Comparison of ENCODE assay signal across 10 cellular contexts in the genomic region with DNA sequence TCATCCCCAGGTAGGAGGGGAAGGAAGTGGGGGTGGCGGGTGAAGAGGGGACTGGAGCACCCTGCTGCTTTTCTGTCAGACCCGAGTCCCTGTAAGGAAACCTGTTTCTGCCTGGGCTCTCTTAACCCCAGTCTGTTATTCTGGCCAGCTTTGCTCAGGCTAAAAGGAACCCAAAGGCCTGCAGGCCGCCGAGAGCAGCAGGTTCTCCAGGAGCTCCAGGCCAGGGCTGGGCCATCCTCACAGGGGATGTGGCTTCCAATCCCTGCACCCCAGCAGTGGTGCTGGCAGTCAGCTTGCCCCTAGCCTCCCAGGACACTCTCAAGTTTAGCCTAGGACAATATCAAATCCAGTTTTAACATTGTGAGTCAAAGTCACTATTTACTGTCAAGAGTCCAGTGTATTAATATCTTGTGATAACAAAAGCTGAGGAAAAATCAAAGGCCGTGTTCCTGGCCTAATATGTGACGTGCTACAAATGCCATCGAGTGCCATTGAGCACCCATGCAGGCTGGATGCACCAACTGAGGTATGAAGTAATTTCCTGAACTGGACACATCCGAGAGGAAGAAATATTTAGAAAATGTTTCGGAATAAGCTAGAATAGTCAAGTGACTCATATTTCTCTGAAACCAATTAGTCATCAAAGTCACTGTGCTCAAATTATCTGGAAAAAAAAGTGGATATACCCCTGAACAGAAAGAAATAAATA.
DNase-seq lines count a peak whose midpoint lies in the region; ATAC-seq and TF ChIP-seq lines count a peak whose summit lies in the region.
"Had no signal": no experiment of that assay in that cellular context is flagged by ENCODE, and none has a peak within 500 bp of the region (broad histone marks: within the 10 kb centered on the region; RNA-seq: fewer than 3 reads in every experiment).

No MANE protein-coding gene starts in this region.

- DNase-seq in GM04503 (ENCODE audit: low read depth) (peak; percentile 73), foreskin melanocyte (peak; percentile 26), skeletal muscle cell (ENCODE audit: low read depth) (peak; percentile 47), activated gamma-delta T cell treated with Interleukin-2 at 50 U/mL for 16 hours (no peak), DMS53 treated with DMSO at 0.1 percent for 48 hours (lab: John Stamatoyannopoulos, UW; ENCODE audit: unreplicated experiment) (no peak), MM.1S (no peak)
- DNase-seq in activated CD4-positive, alpha-beta T cell treated with anti-CD3 and anti-CD28 coated beads, Interleukin-2, amount 50 U/mL, for 48 hours: no peak
- DNase-seq: NCI-H1105 treated with DMSO at 0.1 percent for 48 hours had no signal

- H3K9me2 ChIP-seq in MM.1S (replicated peaks; ENCODE audit: insufficient read depth, low read length): no peaks in the 10 kb centered on the region

- H2AFZ ChIP-seq in MM.1S (ENCODE audit: low read length): no peak overlapping the region

- no peak for TF ChIP-seq CTCF in MM.1S (IDR thresholded peaks at IDR 0.05; ENCODE audit: low read length)

- H3K4me3 ChIP-seq in skeletal muscle cell (ENCODE audit: low read depth, low read length) (no peak overlapping the region), MM.1S (ENCODE audit: low read length) (no peak overlapping the region)

- ATAC-seq in SK-N-SH treated with all-trans-retinoic acid at 6 μM for 48 hours: peak; percentile 76
- ATAC-seq: stimulated activated effector memory CD8-positive, alpha-beta T cell treated with anti-CD3 and anti-CD28 coated beads, Interleukin-12 subunit alpha, Interleukin-12 subunit beta, amount 100 ng/mL, for 72 hours had no signal

- H3K9me3 ChIP-seq in MM.1S (replicated peaks; ENCODE audit: insufficient read depth, low read length): no peaks in the 10 kb centered on the region

- H4K20me1 ChIP-seq in MM.1S (ENCODE audit: insufficient read depth, low read length): no peaks in the 10 kb centered on the region

- H3K79me2 ChIP-seq in MM.1S (ENCODE audit: low read length): no peaks in the 10 kb centered on the region

- H3K9ac ChIP-seq in MM.1S (ENCODE audit: low read length): no peak overlapping the region

- H3K27ac ChIP-seq in MM.1S (ENCODE audit: low read length): no peak overlapping the region

- H3K36me3 ChIP-seq in MM.1S (replicated peaks; ENCODE audit: insufficient read depth, low read length): no peaks in the 10 kb centered on the region

- no peak overlapping the region for H3K4me2 ChIP-seq in MM.1S (ENCODE audit: low read depth, low read length)

- peaks cover 10% of the 10 kb centered on the region for H3F3A ChIP-seq in MM.1S (ENCODE audit: insufficient read depth, low read length)

- peaks cover 24% of the 10 kb centered on the region for H3K4me1 ChIP-seq in MM.1S (ENCODE audit: low read length)

- H3K27me3 ChIP-seq in MM.1S (replicated peaks; ENCODE audit: insufficient read depth, low read length): no peaks in the 10 kb centered on the region

TF ChIP-seq in SK-N-SH treated with all-trans-retinoic acid at 6 μM for 48 hours, 23 proteins besides CTCF, POLR2A, EP300 and RAD21:
- no peak for TF ChIP-seq CSDC2 (CRISPR knock-in tag; IDR thresholded peaks at IDR 0.05)
- TF ChIP-seq ISL1 (CRISPR knock-in tag; IDR thresholded peaks at IDR 0.05): no peak
- no peak for TF ChIP-seq PPARA (CRISPR knock-in tag; IDR thresholded peaks at IDR 0.05; ENCODE audit: borderline replicate concordance)
- TF ChIP-seq ZNF565 (CRISPR knock-in tag; conservative IDR thresholded peaks at IDR 0.05; ENCODE audit: low read depth): no peak
- TF ChIP-seq ZNF8 (CRISPR knock-in tag; IDR thresholded peaks at IDR 0.05): no peak
- TF ChIP-seq TCF4 (CRISPR knock-in tag; IDR thresholded peaks at IDR 0.05; ENCODE audit: borderline replicate concordance): no peak
- TF ChIP-seq, protein P1, sequence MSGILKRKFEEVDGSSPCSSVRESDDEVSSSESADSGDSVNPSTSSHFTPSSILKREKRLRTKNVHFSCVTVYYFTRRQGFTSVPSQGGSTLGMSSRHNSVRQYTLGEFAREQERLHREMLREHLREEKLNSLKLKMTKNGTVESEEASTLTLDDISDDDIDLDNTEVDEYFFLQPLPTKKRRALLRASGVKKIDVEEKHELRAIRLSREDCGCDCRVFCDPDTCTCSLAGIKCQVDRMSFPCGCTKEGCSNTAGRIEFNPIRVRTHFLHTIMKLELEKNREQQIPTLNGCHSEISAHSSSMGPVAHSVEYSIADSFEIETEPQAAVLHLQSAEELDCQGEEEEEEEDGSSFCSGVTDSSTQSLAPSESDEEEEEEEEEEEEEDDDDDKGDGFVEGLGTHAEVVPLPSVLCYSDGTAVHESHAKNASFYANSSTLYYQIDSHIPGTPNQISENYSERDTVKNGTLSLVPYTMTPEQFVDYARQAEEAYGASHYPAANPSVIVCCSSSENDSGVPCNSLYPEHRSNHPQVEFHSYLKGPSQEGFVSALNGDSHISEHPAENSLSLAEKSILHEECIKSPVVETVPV (CRISPR knock-in tag; IDR thresholded peaks at IDR 0.05): no peak
- TF ChIP-seq SNAI2 (CRISPR knock-in tag; IDR thresholded peaks at IDR 0.05): no peak
- no peak for TF ChIP-seq RARB (CRISPR knock-in tag; IDR thresholded peaks at IDR 0.05)
- TF ChIP-seq ZFP30 (CRISPR knock-in tag; IDR thresholded peaks at IDR 0.05): no peak
TF ChIP-seq in SK-N-SH treated with all-trans-retinoic acid at 6 μM for 48 hours: peak in this region for 0.

Comparison
In these comparisons a context has a peak if more than half of its experiments do, and no peak if none do; other contexts are left out.
1. DNase-seq: peak in GM04503 (single experiment), foreskin melanocyte (single experiment) and skeletal muscle cell (single experiment); none in activated gamma-delta T cell treated with Interleukin-2 at 50 U/mL for 16 hours (single experiment), activated CD4-positive, alpha-beta T cell treated with anti-CD3 and anti-CD28 coated beads, Interleukin-2, amount 50 U/mL, for 48 hours (0 of 2), DMS53 treated with DMSO at 0.1 percent for 48 hours (single experiment) and MM.1S (single experiment).